In the genomic region with DNA sequence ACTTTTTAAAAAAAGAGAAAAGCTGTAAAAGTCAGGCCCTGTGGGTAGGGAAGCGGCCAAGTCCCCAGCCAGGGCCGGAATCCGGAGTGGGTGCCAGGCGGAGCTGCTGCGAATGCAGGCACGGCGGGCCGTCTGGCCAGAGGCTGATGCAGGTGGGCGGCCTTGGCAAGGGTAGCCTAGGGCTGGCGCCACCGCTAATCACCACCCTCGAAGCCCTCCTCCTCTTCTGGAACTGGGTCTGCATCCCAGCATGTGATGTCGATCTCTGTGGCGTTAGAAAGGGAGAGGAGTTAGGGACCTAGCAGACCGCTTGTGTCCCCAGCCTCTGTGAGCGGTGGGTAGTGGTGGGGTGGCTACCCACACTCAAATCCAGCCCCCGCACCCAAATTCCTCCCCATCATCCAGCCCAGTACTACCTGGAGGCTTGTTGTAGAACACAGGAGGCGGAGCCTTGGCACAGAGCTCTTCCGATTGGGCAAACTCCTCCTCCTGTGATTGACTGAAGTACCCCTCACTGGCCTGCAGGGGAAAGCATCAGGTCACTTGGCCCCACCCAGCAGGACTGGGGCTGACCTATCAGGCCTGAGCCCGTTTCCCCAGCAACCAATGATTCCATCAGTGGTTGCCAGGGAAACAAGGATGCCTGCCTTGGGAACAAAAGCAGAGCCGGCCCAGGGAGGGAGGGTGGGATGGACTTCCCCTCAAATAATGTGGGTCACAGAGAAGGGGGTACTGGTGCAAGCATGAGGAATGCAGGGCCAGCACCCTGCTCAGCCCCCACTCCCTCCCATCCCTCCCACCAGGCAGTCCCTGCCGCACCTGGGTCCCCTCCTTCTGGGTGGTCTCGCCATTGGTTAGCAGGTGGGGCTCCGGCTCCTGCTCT, we compare ENCODE assay signal across 8 cellular contexts. TPM values are rescaled to one million over a fixed set of nuclear protein-coding genes. Genes with fewer than 3 reads are reported as not detected.
DNase-seq lines count a peak whose midpoint lies in the region; ATAC-seq and TF ChIP-seq lines count a peak whose summit lies in the region.

No MANE protein-coding gene starts in this region.

- peak overlapping the region; percentile 38 for H3K4me3 Mint-ChIP-seq in activated T-cell treated with anti-CD3 and anti-CD28 coated beads, Interleukin-2, amount 50 U/mL, for 4 hours
- H3K4me3 Mint-ChIP-seq in neural crest cell = peak overlapping the region; percentile 95

- peak overlapping the region; percentile 97 for H3K27ac Mint-ChIP-seq in neural crest cell (ENCODE audit: unreplicated experiment)

- H3K4me1 Mint-ChIP-seq in activated T-cell treated with anti-CD3 and anti-CD28 coated beads, Interleukin-2, amount 50 U/mL, for 4 hours (ENCODE audit: low read depth) = peaks cover 27% of the 10 kb centered on the region
- peaks cover 38% of the 10 kb centered on the region for H3K4me1 Mint-ChIP-seq in neural crest cell

- H3K9me3 Mint-ChIP-seq in activated T-cell treated with anti-CD3 and anti-CD28 coated beads, Interleukin-2, amount 50 U/mL, for 4 hours = no peaks in the 10 kb centered on the region
- H3K9me3 Mint-ChIP-seq in neural crest cell = no peaks in the 10 kb centered on the region

- no peaks in the 10 kb centered on the region for H3K27me3 Mint-ChIP-seq in activated T-cell treated with anti-CD3 and anti-CD28 coated beads, Interleukin-2, amount 50 U/mL, for 4 hours (ENCODE audit: low read depth)
- peaks cover 31% of the 10 kb centered on the region for H3K27me3 Mint-ChIP-seq in neural crest cell (ENCODE audit: low read depth)

- no peaks in the 10 kb centered on the region for H3K36me3 Mint-ChIP-seq in activated T-cell treated with anti-CD3 and anti-CD28 coated beads, Interleukin-2, amount 50 U/mL, for 4 hours (ENCODE audit: insufficient read depth)
- H3K36me3 Mint-ChIP-seq in neural crest cell (ENCODE audit: low read depth) = peaks cover 14% of the 10 kb centered on the region

- DNase-seq in DMS53 (lab: John Stamatoyannopoulos, UW) (peak; percentile 99), HS-27A (ENCODE audit: low read depth) (peak; percentile 46), NCI-H69 (lab: John Stamatoyannopoulos, UW) (peak; percentile 98), fibroblast of the conjunctiva (ENCODE audit: low read depth) (peak; percentile 98), neural crest cell (ENCODE audit: low read depth, low spot score) (peak; percentile 81), activated gamma-delta T cell treated with Interleukin-2 at 50 U/mL for 16 hours (no peak)
- DNase-seq in activated T-cell treated with anti-CD3 and anti-CD28 coated beads, Interleukin-2, amount 50 U/mL, for 4 hours = no peak

- peak; percentile 64 for TF ChIP-seq CTCF in neural crest cell (conservative IDR thresholded peaks at IDR 0.05)

- ATAC-seq in GM21367 (IDR thresholded peaks at IDR 0.05; ENCODE audit: unreplicated experiment) = peak; percentile 38
- peak; percentile 23 for ATAC-seq in activated T-cell treated with anti-CD3 and anti-CD28 coated beads, Interleukin-2, amount 50 U/mL, for 4 hours

RNA-seq across cellular contexts. Expression of a gene that starts 10.9 kb away (rescaled TPM):
- 10 to 100 TPM; 11.7 to 19.8 (median 14.2) TPM for total RNA-seq in activated T-cell treated with anti-CD3 and anti-CD28 coated beads, Interleukin-2, amount 50 U/mL, for 4 hours
- total RNA-seq in neural crest cell = 16.1 and 19.0 TPM in 2 replicates

RNA-seq across cellular contexts. Expression of a gene that starts 16.0 kb away (rescaled TPM):
- 10 to 100 TPM; 16.6 to 48.5 (median 21.6) TPM for total RNA-seq in activated T-cell treated with anti-CD3 and anti-CD28 coated beads, Interleukin-2, amount 50 U/mL, for 4 hours
- total RNA-seq in neural crest cell = 387 and 410 TPM in 2 replicates

RNA-seq across cellular contexts. Expression of a gene that starts 31.0 kb away (rescaled TPM):
- total RNA-seq in activated T-cell treated with anti-CD3 and anti-CD28 coated beads, Interleukin-2, amount 50 U/mL, for 4 hours = 100 to 1,000 TPM; 140 to 163 (median 158) TPM
- total RNA-seq in neural crest cell = 47.4 and 54.9 TPM in 2 replicates

RNA-seq across cellular contexts. Expression of a gene that starts 39.9 kb away (rescaled TPM):
- total RNA-seq in activated T-cell treated with anti-CD3 and anti-CD28 coated beads, Interleukin-2, amount 50 U/mL, for 4 hours = 10 to 100 TPM; 18.0 to 22.1 (median 19.0) TPM
- total RNA-seq in neural crest cell = 129 and 147 TPM in 2 replicates

RNA-seq across cellular contexts. Expression of a gene that starts 48.1 kb away (rescaled TPM):
- total RNA-seq in activated T-cell treated with anti-CD3 and anti-CD28 coated beads, Interleukin-2, amount 50 U/mL, for 4 hours = 1 to 10 TPM; 1.7 to 5.7 (median 3.1) TPM
- 2.3 and 2.7 TPM in 2 replicates for total RNA-seq in neural crest cell

Comparison
In these comparisons a context has a peak if more than half of its experiments do, and no peak if none do; other contexts are left out.
1. DNase-seq: peak in DMS53 (single experiment), HS-27A (single experiment), NCI-H69 (single experiment), fibroblast of the conjunctiva (single experiment) and neural crest cell (single experiment); none in activated T-cell treated with anti-CD3 and anti-CD28 coated beads, Interleukin-2, amount 50 U/mL, for 4 hours (single experiment) and activated gamma-delta T cell treated with Interleukin-2 at 50 U/mL for 16 hours (single experiment).